In genomic region chr17:17017343-17018014, GRCh38 we compare ENCODE assay signal across 1 cellular context.
TF ChIP-seq lines count a peak whose summit lies in the region.

No MANE protein-coding gene starts in this region.

TF ChIP-seq in WTC11, 78 proteins besides CTCF, POLR2A, EP300 and RAD21:
- TF ChIP-seq, protein P1, sequence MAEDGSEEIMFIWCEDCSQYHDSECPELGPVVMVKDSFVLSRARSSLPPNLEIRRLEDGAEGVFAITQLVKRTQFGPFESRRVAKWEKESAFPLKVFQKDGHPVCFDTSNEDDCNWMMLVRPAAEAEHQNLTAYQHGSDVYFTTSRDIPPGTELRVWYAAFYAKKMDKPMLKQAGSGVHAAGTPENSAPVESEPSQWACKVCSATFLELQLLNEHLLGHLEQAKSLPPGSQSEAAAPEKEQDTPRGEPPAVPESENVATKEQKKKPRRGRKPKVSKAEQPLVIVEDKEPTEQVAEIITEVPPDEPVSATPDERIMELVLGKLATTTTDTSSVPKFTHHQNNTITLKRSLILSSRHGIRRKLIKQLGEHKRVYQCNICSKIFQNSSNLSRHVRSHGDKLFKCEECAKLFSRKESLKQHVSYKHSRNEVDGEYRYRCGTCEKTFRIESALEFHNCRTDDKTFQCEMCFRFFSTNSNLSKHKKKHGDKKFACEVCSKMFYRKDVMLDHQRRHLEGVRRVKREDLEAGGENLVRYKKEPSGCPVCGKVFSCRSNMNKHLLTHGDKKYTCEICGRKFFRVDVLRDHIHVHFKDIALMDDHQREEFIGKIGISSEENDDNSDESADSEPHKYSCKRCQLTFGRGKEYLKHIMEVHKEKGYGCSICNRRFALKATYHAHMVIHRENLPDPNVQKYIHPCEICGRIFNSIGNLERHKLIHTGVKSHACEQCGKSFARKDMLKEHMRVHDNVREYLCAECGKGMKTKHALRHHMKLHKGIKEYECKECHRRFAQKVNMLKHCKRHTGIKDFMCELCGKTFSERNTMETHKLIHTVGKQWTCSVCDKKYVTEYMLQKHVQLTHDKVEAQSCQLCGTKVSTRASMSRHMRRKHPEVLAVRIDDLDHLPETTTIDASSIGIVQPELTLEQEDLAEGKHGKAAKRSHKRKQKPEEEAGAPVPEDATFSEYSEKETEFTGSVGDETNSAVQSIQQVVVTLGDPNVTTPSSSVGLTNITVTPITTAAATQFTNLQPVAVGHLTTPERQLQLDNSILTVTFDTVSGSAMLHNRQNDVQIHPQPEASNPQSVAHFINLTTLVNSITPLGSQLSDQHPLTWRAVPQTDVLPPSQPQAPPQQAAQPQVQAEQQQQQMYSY (CRISPR knock-in tag; IDR thresholded peaks at IDR 0.05), result no peak
- TF ChIP-seq ZNF671 (CRISPR knock-in tag; IDR thresholded peaks at IDR 0.05) (no peak), ZNF263 (CRISPR knock-in tag; IDR thresholded peaks at IDR 0.05; ENCODE audit: low read depth) (no peak), IRF1 (CRISPR knock-in tag; IDR thresholded peaks at IDR 0.05) (no peak), ELF4 (CRISPR knock-in tag; IDR thresholded peaks at IDR 0.05; ENCODE audit: low read depth) (no peak), TCF7 (CRISPR knock-in tag; IDR thresholded peaks at IDR 0.05; ENCODE audit: low read depth) (no peak)
